1 cellular context compared by ENCODE assay signal in the genomic region with DNA sequence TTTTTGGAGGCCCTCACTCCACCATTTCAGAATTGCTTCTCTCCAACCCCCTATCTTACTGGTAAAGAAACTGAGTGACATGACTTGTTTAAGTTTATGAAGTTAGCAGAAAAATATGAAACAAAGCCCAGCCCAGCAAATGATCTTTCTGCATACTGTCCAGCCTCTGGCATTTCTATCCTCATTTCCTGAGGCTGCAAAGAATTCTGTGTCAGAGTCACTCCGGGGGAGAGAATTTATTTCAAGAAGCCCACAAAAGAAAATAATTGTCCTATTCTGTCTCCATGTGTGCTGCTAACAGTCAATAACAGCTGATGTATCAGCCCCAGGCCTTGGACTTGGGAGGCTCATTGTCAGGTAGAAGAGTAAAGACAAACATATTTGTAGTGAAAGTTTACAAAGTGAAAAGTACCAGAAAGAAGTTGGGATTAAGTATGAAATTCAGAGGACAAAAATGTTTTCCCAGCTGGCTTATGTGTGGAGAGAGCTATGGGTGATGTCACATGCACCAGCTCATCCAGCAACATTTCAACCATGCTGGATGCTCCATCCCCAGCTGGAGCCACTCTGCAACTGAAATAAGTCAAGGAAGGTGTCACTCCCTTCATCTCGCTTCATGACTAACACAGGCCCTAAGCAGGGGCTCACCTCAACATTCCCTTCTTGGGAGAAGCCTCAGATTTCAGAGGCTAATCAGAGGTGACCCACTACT.
A peak's percentile ranks its signal among the peaks of the same experiment; 100 is the strongest.
TF ChIP-seq lines count a peak whose summit lies in the region.

No MANE protein-coding gene starts in this region.

TF ChIP-seq in IMR-90, 13 proteins besides CTCF, POLR2A, EP300 and RAD21:
- TF ChIP-seq, protein P1, sequence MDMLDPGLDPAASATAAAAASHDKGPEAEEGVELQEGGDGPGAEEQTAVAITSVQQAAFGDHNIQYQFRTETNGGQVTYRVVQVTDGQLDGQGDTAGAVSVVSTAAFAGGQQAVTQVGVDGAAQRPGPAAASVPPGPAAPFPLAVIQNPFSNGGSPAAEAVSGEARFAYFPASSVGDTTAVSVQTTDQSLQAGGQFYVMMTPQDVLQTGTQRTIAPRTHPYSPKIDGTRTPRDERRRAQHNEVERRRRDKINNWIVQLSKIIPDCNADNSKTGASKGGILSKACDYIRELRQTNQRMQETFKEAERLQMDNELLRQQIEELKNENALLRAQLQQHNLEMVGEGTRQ (IDR thresholded peaks at IDR 0.05; ENCODE audit: low read depth, low read length), result no peak; the same call in 1 of the 2 replicates
- peak; percentile 38 for TF ChIP-seq RCOR1 (IDR thresholded peaks at IDR 0.05; ENCODE audit: insufficient replicate concordance, low read length)
- no peak for TF ChIP-seq RFX5 (IDR thresholded peaks at IDR 0.05; ENCODE audit: low read depth, low read length)
- TF ChIP-seq MAZ (IDR thresholded peaks at IDR 0.05; ENCODE audit: borderline replicate concordance, low read depth, low read length), result no peak
- TF ChIP-seq BHLHE40 (IDR thresholded peaks at IDR 0.05; ENCODE audit: low read depth, low read length), result peak; percentile 33; the same call in 1 of the 2 replicates
- TF ChIP-seq CEBPB (IDR thresholded peaks at IDR 0.05; ENCODE audit: low read depth, low read length), result peak; percentile 25; the same call in 1 of the 2 replicates
- TF ChIP-seq MXI1 (IDR thresholded peaks at IDR 0.05; ENCODE audit: borderline replicate concordance, low read depth, low read length), result peak; percentile 34; the same call in 1 of the 2 replicates
